1 cellular context compared by ENCODE assay signal in the genomic region with DNA sequence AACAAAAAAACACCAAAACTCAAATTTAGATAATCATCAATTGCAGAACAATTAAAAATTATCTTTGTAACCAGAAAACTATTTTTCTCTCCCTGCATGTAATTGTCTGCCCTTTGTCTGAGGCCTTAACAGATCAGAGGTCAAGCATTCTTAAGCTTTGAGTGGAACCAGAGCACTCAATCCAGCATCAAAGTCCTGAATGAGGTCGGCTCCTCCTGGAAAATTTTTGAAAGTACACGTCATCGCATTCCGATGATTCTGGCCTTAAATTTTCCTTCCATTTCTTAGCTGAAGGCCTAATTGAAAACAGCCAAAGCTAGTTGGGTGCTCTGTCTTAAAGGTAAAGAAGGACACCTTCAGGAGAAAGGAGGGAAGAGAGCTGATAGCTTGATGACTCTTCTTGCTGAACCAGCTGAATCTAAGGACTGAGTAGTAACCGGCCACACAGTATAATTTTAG.
TF ChIP-seq lines count a peak whose summit lies in the region.

No MANE protein-coding gene starts in this region.

TF ChIP-seq in HepG2, 621 proteins besides CTCF, POLR2A, EP300 and RAD21 (continued from another document):
- no peak for TF ChIP-seq NBN (conservative IDR thresholded peaks at IDR 0.05)
- peak; percentile 89 for TF ChIP-seq JUND (CRISPR knock-in tag; IDR thresholded peaks at IDR 0.05)
- TF ChIP-seq, protein P1, sequence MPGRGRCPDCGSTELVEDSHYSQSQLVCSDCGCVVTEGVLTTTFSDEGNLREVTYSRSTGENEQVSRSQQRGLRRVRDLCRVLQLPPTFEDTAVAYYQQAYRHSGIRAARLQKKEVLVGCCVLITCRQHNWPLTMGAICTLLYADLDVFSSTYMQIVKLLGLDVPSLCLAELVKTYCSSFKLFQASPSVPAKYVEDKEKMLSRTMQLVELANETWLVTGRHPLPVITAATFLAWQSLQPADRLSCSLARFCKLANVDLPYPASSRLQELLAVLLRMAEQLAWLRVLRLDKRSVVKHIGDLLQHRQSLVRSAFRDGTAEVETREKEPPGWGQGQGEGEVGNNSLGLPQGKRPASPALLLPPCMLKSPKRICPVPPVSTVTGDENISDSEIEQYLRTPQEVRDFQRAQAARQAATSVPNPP (CRISPR knock-in tag; IDR thresholded peaks at IDR 0.05) = no peak
